Comparison of ENCODE assay signal across 8 cellular contexts in the genomic region with DNA sequence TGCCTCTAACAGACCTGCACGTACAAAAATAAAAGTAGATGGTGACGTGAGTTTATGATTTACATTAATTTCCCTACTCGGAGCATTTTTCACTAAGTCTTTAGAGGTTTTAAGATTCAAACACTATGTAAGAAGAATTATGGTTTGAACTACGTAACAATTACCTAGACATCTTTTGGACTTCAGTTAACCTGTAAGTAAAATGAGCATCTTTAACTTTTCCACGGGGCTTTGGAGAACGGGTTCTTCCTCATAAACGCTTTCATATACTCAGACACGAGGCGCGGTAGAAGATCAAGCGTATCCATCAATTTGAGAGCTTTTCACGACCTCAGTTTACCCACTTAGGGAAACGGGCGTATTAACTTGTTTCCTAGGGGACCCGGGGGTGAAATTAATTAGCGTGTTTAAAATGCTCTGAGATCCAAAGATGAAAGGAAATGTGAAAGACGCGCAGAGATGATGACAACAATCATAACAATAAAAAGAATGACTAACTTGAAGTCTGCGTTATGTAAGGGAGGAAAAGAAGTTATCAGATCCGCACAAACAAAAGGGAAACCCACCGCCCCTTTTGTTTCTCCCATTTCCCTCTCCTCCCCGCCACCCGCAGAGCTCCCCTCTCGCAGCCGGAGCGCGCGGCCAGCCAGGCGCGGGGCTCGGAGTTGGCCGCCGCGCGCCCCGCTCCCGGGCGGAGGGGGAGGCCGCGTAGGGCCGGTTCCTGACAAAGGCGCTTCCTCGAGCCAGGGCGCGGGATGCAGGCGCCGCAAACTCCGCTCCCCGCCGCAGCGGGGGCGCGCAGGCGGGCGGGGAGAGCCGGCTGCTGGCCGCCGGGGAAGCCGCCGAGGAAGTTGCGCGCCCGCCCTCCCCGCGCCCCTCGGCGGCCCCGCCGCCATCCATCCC. TPM values are rescaled to one million over a fixed set of nuclear protein-coding genes. Genes with fewer than 3 reads are reported as not detected.
DNase-seq lines count a peak whose midpoint lies in the region; ATAC-seq, FAIRE-seq and TF ChIP-seq lines count a peak whose summit lies in the region.

No MANE protein-coding gene starts in this region.

- peaks cover 21% of the 10 kb centered on the region for H3K4me1 Mint-ChIP-seq in Calu3 (ENCODE audit: low read depth, unreplicated experiment)

- TF ChIP-seq EP300 in GM12878 (IDR thresholded peaks at IDR 0.05; ENCODE audit: borderline replicate concordance in 1 of 2, control insufficient read depth in 1 of 2, low read depth in 2 of 2, low read length in 2 of 2) = no peak

- no peaks in the 10 kb centered on the region for H3K9me3 Mint-ChIP-seq in Calu3 (ENCODE audit: low read depth, unreplicated experiment)

- POLR2A ChIA-PET in GM12878 (lab: Charles Lee) = interaction anchor here (1.3 to 4.4 kb wide), 5 partner anchors 11 to 85 kb away, joined by 3 to 29 read pairs (median 10); no protein-coding TSS in a partner anchor

- CTCF ChIA-PET in Calu3 (lab: Charles Lee) = interaction anchor here (0.6 kb wide), 1 partner anchor 27 kb away, joined by 5 read pairs; no protein-coding TSS in a partner anchor
- CTCF ChIA-PET in GM12878 (lab: Yijun Ruan, JAX) = interaction anchor here (0.7 to 5.6 kb wide), 8 partner anchors 11 to 187 kb away, joined by 3 to 35 read pairs (median 4); no protein-coding TSS in a partner anchor

- BruUV-seq in Calu3 (replicated peaks; lab: Mats Ljungman, UMichigan) (TSS peak; percentile 55), GM12878 (replicated peaks; lab: Mats Ljungman, UMichigan) (TSS peak; percentile 93)

- under 1% methylated on average over 58 of the region's 69 CpGs for WGBS in GM12878 (ENCODE audit: insufficient coverage, insufficient replicate concordance, low lambda C conversion rate, missing lambda C conversion rate)

- TF ChIP-seq RAD21 in GM12878 (IDR thresholded peaks at IDR 0.05; ENCODE audit: insufficient read depth, low read depth, low read length) = no peak

- RAD21 ChIA-PET in GM12878 (lab: Charles Lee; ENCODE audit: unreplicated experiment) = interaction anchor here (0.7 to 5.5 kb wide), 16 partner anchors 12 to 440 kb away, joined by 3 to 75 read pairs (median 6); no protein-coding TSS in a partner anchor

- no peak for FAIRE-seq in GM12878 (lab: Jason Lieb, UNC)

- TF ChIP-seq CTCF in Calu3 (IDR thresholded peaks at IDR 0.05; ENCODE audit: unreplicated experiment) = no peak
- TF ChIP-seq CTCF in GM20000 (IDR thresholded peaks at IDR 0.05; ENCODE audit: extremely low read depth, missing control alignments) = no peak
- TF ChIP-seq CTCF in RWPE2 (IDR thresholded peaks at IDR 0.05; ENCODE audit: poor library complexity, severe bottlenecking) = no peak
- TF ChIP-seq CTCF in GM12878 (IDR thresholded peaks at IDR 0.05 in 2 of 3, conservative IDR thresholded peaks at IDR 0.05 in 1 of 3; ENCODE audit: control insufficient read depth in 2 of 3, extremely low read depth in 1 of 3, insufficient read depth in 1 of 3, low read depth in 3 of 3, low read length in 3 of 3) = no peak
- no peak for TF ChIP-seq CTCF in gastrocnemius medialis (IDR thresholded peaks at IDR 0.05 in 4 of 5, conservative IDR thresholded peaks at IDR 0.05 in 1 of 5)

- H3K4me3 ChIP-seq in RWPE2 (ENCODE audit: severe bottlenecking) (peak overlapping the region; percentile 91), GM12878 (peak overlapping the region; percentile 95), iPS-15b (ENCODE audit: low read depth, low read length) (peak overlapping the region; percentile 82), gastrocnemius medialis (peak overlapping the region; percentile 83 to 100 (median 95))

- DNase-seq in Calu3 = peak; percentile 29
- peak; percentile 39 for DNase-seq in GM20000 (ENCODE audit: low spot score)
- DNase-seq in RWPE2 (ENCODE audit: low spot score) = no peak
- no peak for DNase-seq in GM12878 (ENCODE audit: low read depth, low spot score)
- DNase-seq in gastrocnemius medialis = peak in 1 of 2 donors; percentile 11
- no peak for DNase-seq in GDM1 (lab: John Stamatoyannopoulos, UW)

- ATAC-seq in HG03571 (IDR thresholded peaks at IDR 0.05; ENCODE audit: unreplicated experiment) (peak; percentile 18), RWPE2 (ENCODE audit: low read depth) (peak; percentile 11), GM12878 (peak; percentile 10), gastrocnemius medialis (peak; percentile 42 to 64)

- H3K9ac ChIP-seq in GM12878 (ENCODE audit: control insufficient read depth, insufficient read depth, low read length) = peak overlapping the region; percentile 96
- peak overlapping the region; percentile 55 for H3K9ac ChIP-seq in iPS-15b (ENCODE audit: low read depth, low read length)

- H3K9me3 ChIP-seq in RWPE2 (ENCODE audit: severe bottlenecking) = no peaks in the 10 kb centered on the region
- H3K9me3 ChIP-seq in GM12878 (replicated peaks; ENCODE audit: control insufficient read depth, insufficient read depth, low read length) = no peaks in the 10 kb centered on the region; the same call in 2 of the 3 replicates
- no peaks in the 10 kb centered on the region for H3K9me3 ChIP-seq in iPS-15b (ENCODE audit: control insufficient read depth, insufficient read depth, low read length)
- H3K9me3 ChIP-seq in gastrocnemius medialis = no peaks in the 10 kb centered on the region

- H3K36me3 ChIP-seq in RWPE2 (ENCODE audit: low read depth) (no peaks in the 10 kb centered on the region), GM12878 (ENCODE audit: control insufficient read depth in 2 of 2, insufficient read depth in 2 of 2, low read length in 1 of 2) (peaks cover 0 to 13% of the 10 kb centered on the region in 2 experiments; a peak in 1 of 4 replicates), iPS-15b (ENCODE audit: control insufficient read depth, insufficient read depth, low read length) (no peaks in the 10 kb centered on the region), gastrocnemius medialis (no peaks in the 10 kb centered on the region)

- H3K4me3 Mint-ChIP-seq in Calu3 (ENCODE audit: low read depth, unreplicated experiment) = peak overlapping the region; percentile 94

- peak overlapping the region; percentile 28 for H2AFZ ChIP-seq in GM12878 (ENCODE audit: control insufficient read depth, low read depth, low read length)

- H3K27ac Mint-ChIP-seq in Calu3 (ENCODE audit: unreplicated experiment) = peak overlapping the region; percentile 91

- H3K4me1 ChIP-seq in RWPE2 (ENCODE audit: insufficient read depth, poor library complexity, severe bottlenecking) (peaks cover 22% of the 10 kb centered on the region), GM12878 (ENCODE audit: control insufficient read depth, insufficient read depth, low read length) (peaks cover 12% of the 10 kb centered on the region), iPS-15b (ENCODE audit: control insufficient read depth, insufficient read depth, low read length) (peaks cover 10% of the 10 kb centered on the region), gastrocnemius medialis (peaks cover 4 to 19% of the 10 kb centered on the region in 2 donors)

- SMC1A ChIA-PET in GM12878 (lab: Charles Lee; ENCODE audit: uncharacterized antibody, unreplicated experiment) = interaction anchor here (0.8 to 5.7 kb wide), 14 partner anchors 10 to 184 kb away, joined by 3 to 59 read pairs (median 6); no protein-coding TSS in a partner anchor

- in situ Hi-C loops in GM12878 (cut with MboI) (no loop called here), gastrocnemius medialis (cut with MboI; ENCODE audit: low sequenced_read_pairs in 4 of 4) (loop anchor here in 1 of 4 donors (25.0 kb wide), 1 partner anchor 456 kb away; no protein-coding TSS in a partner anchor)

- no peaks in the 10 kb centered on the region for H3K27me3 Mint-ChIP-seq in Calu3 (ENCODE audit: unreplicated experiment)

- no peaks in the 10 kb centered on the region for H4K20me1 ChIP-seq in GM12878 (ENCODE audit: control insufficient read depth, insufficient read depth)

- H3K27me3 ChIP-seq in RWPE2 (ENCODE audit: insufficient read depth, poor library complexity, severe bottlenecking) (no peaks in the 10 kb centered on the region), GM12878 (replicated peaks in 1 of 2; ENCODE audit: control insufficient read depth in 2 of 2, insufficient read depth in 2 of 2, low read length in 1 of 2) (no peaks in the 10 kb centered on the region), iPS-15b (ENCODE audit: control insufficient read depth, insufficient read depth, low read length) (no peaks in the 10 kb centered on the region), gastrocnemius medialis (no peaks in the 10 kb centered on the region)

- H3K4me2 ChIP-seq in GM12878 (ENCODE audit: control insufficient read depth, insufficient read depth) = peak overlapping the region; percentile 75

- H3K27ac ChIP-seq in RWPE2 (ENCODE audit: poor library complexity, severe bottlenecking) (peak overlapping the region; percentile 69), GM12878 (ENCODE audit: control insufficient read depth, insufficient read depth) (peak overlapping the region; percentile 85), gastrocnemius medialis (peak overlapping the region; percentile 91 to 99 (median 96))

- H3K36me3 Mint-ChIP-seq in Calu3 (ENCODE audit: insufficient read depth, unreplicated experiment) = peaks cover 38% of the 10 kb centered on the region

- TF ChIP-seq POLR2A in GM12878 (IDR thresholded peaks at IDR 0.05; ENCODE audit: low read depth, low read length) = no peak
- no peak for TF ChIP-seq POLR2A in gastrocnemius medialis (IDR thresholded peaks at IDR 0.05)

- H3K79me2 ChIP-seq in GM12878 (ENCODE audit: control insufficient read depth, insufficient read depth, low read length) = peaks cover 61% of the 10 kb centered on the region

- intact Hi-C loops in Calu3 (cut with micrococcal nuclease; ENCODE audit: unreplicated experiment) = loop anchor here (2.0 to 5.0 kb wide), 6 partner anchors 36 to 184 kb away; no protein-coding TSS in a partner anchor
- intact Hi-C loops in GM12878 (cut with micrococcal nuclease; ENCODE audit: unreplicated experiment) = loop anchor here (1.0 to 5.0 kb wide), 6 partner anchors 51 to 389 kb away; no protein-coding TSS in a partner anchor
- intact Hi-C loops in gastrocnemius medialis (cut with DNase I; ENCODE audit: low total_unique reads) = loop anchor here (1.0 to 10.0 kb wide), 2 partner anchors 124 to 299 kb away; a partner anchor contains a TSS

RNA-seq across cellular contexts. Expression of a gene that starts 0.8 kb away (rescaled TPM):
- total RNA-seq in Calu3 (2022) (26.2 and 27.3 TPM in 2 replicates), GM12878 (2014; rRNA removed) (40.7 and 46.1 TPM in 2 replicates), GM12878 (2014; rRNA removed; fragmentation: Illumina TruSeq; extraction: Trizol) (32.9 and 33.9 TPM in 2 replicates), GM12878 (2021) (54.6 and 55.4 TPM in 2 replicates), gastrocnemius medialis (1 to 10 TPM; 3.7 to 7.5 (median 5.9) TPM)
- 104 and 128 TPM in 2 replicates for total RNA-seq in GM12878 (2013; cell fraction: nucleolus; rRNA removed)
- 19.2 TPM for polyA plus RNA-seq in GM12878 (2011; ENCODE audit: low read depth)
- polyA plus RNA-seq in GM12878 (2011; rRNA removed) (92.0 and 137 TPM in 2 replicates), GM12878 (2014; fragmentation: Illumina TruSeq; extraction: Trizol) (38.9 and 47.6 TPM in 2 replicates), GM12878 (2014; fragmentation: Nextera tagmentation; extraction: Ambion mirVana) (10 to 100 TPM; 12.1 to 13.2 TPM), GM12878 (2014; rRNA removed) (35.0 and 36.7 TPM in 2 replicates), GM12878 (2016; fragmentation: Nextera tagmentation; extraction: Ambion mirVana) (10 to 100 TPM; 43.9 to 45.3 TPM)
- polyA plus RNA-seq in GM12878 (2011; cell fraction: cytosol; rRNA removed) = 36.5 and 40.9 TPM in 2 replicates
- polyA plus RNA-seq in GM12878 (2011; cell fraction: nucleus; rRNA removed) = 48.4 and 49.6 TPM in 2 replicates
- 24.6 and 25.7 TPM in 2 replicates for polyA plus RNA-seq in GM12878 (2012)
- polyA minus RNA-seq in GM12878 (2011; rRNA and poly(A)+ RNA removed) = 60.6 and 77.2 TPM in 2 replicates
- polyA minus RNA-seq in GM12878 (2011; cell fraction: cytosol; rRNA and poly(A)+ RNA removed) = 25.8 and 30.8 TPM in 2 replicates
- polyA minus RNA-seq in GM12878 (2011; cell fraction: nucleus; rRNA and poly(A)+ RNA removed) = 71.6 and 122 TPM in 2 replicates

Comparison
In these comparisons a context has a peak if more than half of its experiments do, and no peak if none do; other contexts are left out.
1. DNase-seq: peak in Calu3 (single experiment) and GM20000 (single experiment); none in RWPE2 (single experiment), GM12878 (single experiment) and GDM1 (single experiment).
2. Peak in every context shown above with its lines, with median percentiles within 50 percentile points of each other: ATAC-seq, H3K27ac ChIP-seq and H3K4me3 ChIP-seq.